Comparison of ENCODE assay signal across 38 cellular contexts in the genomic region with DNA sequence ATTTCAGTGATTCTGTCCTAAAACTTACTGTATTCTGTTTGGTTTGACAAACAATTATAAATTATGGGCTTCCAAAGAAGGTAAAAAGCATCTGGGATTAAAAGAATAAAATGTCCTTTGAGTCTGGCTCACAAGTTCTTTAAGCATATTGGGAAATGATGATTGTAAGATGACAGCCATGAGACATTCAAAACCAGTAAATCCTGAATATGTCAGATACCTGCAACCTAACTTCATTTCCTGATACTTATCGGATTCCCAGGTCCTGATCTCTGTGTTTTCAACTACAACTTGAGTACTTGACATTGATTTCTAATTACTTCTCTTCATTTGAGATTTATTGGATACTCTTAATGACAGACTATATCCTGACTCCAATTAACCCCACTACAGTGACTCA.
"Had no signal": no experiment of that assay in that cellular context is flagged by ENCODE, and none has a peak within 500 bp of the region (broad histone marks: within the 10 kb centered on the region; RNA-seq: fewer than 3 reads in every experiment).

No MANE protein-coding gene starts in this region.

- H3K4me3 ChIP-seq: adrenal gland, ascending aorta, body of pancreas, breast epithelium, cardiac muscle cell had no signal

- DNase-seq: activated effector memory CD4-positive, alpha-beta T cell treated with anti-CD3 and anti-CD28 coated beads, Interleukin-2, amount 50 U/mL, for 16 hours; activated effector memory CD4-positive, alpha-beta T cell treated with Interleukin-2 at 50 U/mL for 16 hours; activated gamma-delta T cell; activated gamma-delta T cell treated with Interleukin-2 at 50 U/mL for 16 hours; activated naive CD4-positive, alpha-beta T cell; activated naive CD4-positive, alpha-beta T cell treated with anti-CD3 and anti-CD28 coated beads for 36 hours; activated naive CD4-positive, alpha-beta T cell treated with anti-CD3 and anti-CD28 coated beads, Interleukin-2, amount 10 ng/mL, durations not matched to agents 7 days and 5 days; activated naive CD4-positive, alpha-beta T cell treated with anti-CD3 and anti-CD28 coated beads, Interleukin-2, amount 50 U/mL, for 16 hours; activated naive CD4-positive, alpha-beta T cell treated with Interleukin-2 at 50 U/mL for 16 hours; activated naive CD8-positive, alpha-beta T cell treated with anti-CD3 and anti-CD28 coated beads for 36 hours; activated naive CD8-positive, alpha-beta T cell treated with anti-CD3 and anti-CD28 coated beads, Interleukin-2, amount 10 ng/mL, durations not matched to agents 7 days and 5 days; activated naive CD8-positive, alpha-beta T cell treated with anti-CD3 and anti-CD28 coated beads, Interleukin-2, amount 50 U/mL, for 24 hours; activated T-cell treated with anti-CD3 and anti-CD28 coated beads, Interleukin-2, amount 50 U/mL, for 1 hour; activated T-cell treated with anti-CD3 and anti-CD28 coated beads, Interleukin-2, amount 50 U/mL, for 24 hours; activated T-cell treated with anti-CD3 and anti-CD28 coated beads, Interleukin-2, amount 50 U/mL, for 4 hours; activated T-cell treated with anti-CD3 and anti-CD28 coated beads, Interleukin-2, amount 50 U/mL, for 48 hours; activated T-cell treated with anti-CD3 and anti-CD28 coated beads, Interleukin-2, amount 50 U/mL, for 72 hours; adrenal gland; amniotic stem cell; amygdala; anterior cingulate cortex; aorta; body of pancreas; brain microvascular endothelial cell; caudate nucleus; central memory CD4-positive, alpha-beta T cell; cerebellar nuclear complex had no signal

- H3K4me3 Mint-ChIP-seq: activated naive CD4-positive, alpha-beta T cell treated with anti-CD3 and anti-CD28 coated beads for 36 hours; activated naive CD4-positive, alpha-beta T cell treated with anti-CD3 and anti-CD28 coated beads, Interleukin-2, amount 10 ng/mL, durations not matched to agents 7 days and 5 days; activated naive CD4-positive, alpha-beta T cell treated with anti-CD3 and anti-CD28 coated beads, Interleukin-2, amount 50 U/mL, for 24 hours; activated naive CD8-positive, alpha-beta T cell; activated naive CD8-positive, alpha-beta T cell treated with anti-CD3 and anti-CD28 coated beads for 36 hours; activated naive CD8-positive, alpha-beta T cell treated with anti-CD3 and anti-CD28 coated beads, Interleukin-2, amount 10 ng/mL, durations not matched to agents 7 days and 5 days; activated naive CD8-positive, alpha-beta T cell treated with anti-CD3 and anti-CD28 coated beads, Interleukin-2, amount 50 U/mL, for 24 hours; activated T-cell treated with anti-CD3 and anti-CD28 coated beads, Interleukin-2, amount 50 U/mL, for 24 hours; activated T-cell treated with anti-CD3 and anti-CD28 coated beads, Interleukin-2, amount 50 U/mL, for 4 hours; activated T-cell treated with anti-CD3 and anti-CD28 coated beads, Interleukin-2, amount 50 U/mL, for 72 hours; activated T-helper 1 cell treated with anti-CD3 and anti-CD28 coated beads, Interleukin-12 subunit alpha, Interleukin-12 subunit beta, Interleukin-2, Interleukin-4 antibody, amounts not matched to agents 30 ng/mL and 10 ng/mL and 1 ng/mL, durations not matched to agents 14 hours and 24 hours and 36 hours; activated T-helper 17 cell treated with anti-CD3 and anti-CD28 coated beads, Interleukin-2, amount 50 U/mL, for 72 hours; brain; central memory CD8-positive, alpha-beta T cell had no signal

- H3K27ac ChIP-seq: adrenal gland, ascending aorta, body of pancreas, brain microvascular endothelial cell, breast epithelium, cardiac muscle cell had no signal

- H3K36me3 Mint-ChIP-seq: activated naive CD4-positive, alpha-beta T cell treated with anti-CD3 and anti-CD28 coated beads, Interleukin-2, amount 10 ng/mL, durations not matched to agents 7 days and 5 days; activated naive CD4-positive, alpha-beta T cell treated with anti-CD3 and anti-CD28 coated beads, Interleukin-2, amount 50 U/mL, for 24 hours; activated naive CD8-positive, alpha-beta T cell; activated naive CD8-positive, alpha-beta T cell treated with anti-CD3 and anti-CD28 coated beads for 36 hours; activated naive CD8-positive, alpha-beta T cell treated with anti-CD3 and anti-CD28 coated beads, Interleukin-2, amount 10 ng/mL, durations not matched to agents 7 days and 5 days; brain had no signal

- ATAC-seq: activated naive CD4-positive, alpha-beta T cell treated with anti-CD3 and anti-CD28 coated beads, Interleukin-2, amount 50 U/mL, for 72 hours; activated naive CD8-positive, alpha-beta T cell treated with anti-CD3 and anti-CD28 coated beads, Interleukin-2, amount 50 U/mL, for 24 hours; activated T-cell treated with anti-CD3 and anti-CD28 coated beads, Interleukin-2, amount 50 U/mL, for 4 hours; activated T-cell treated with anti-CD3 and anti-CD28 coated beads, Interleukin-2, amount 50 U/mL, for 72 hours; activated T-helper 17 cell treated with anti-CD3 and anti-CD28 coated beads, Interleukin-2, amount 50 U/mL, for 72 hours; body of pancreas had no signal

- H3K9me3 Mint-ChIP-seq: central memory CD8-positive, alpha-beta T cell had no signal

- H3K27me3 Mint-ChIP-seq: activated naive CD4-positive, alpha-beta T cell treated with anti-CD3 and anti-CD28 coated beads, Interleukin-2, amount 10 ng/mL, durations not matched to agents 7 days and 5 days; activated naive CD4-positive, alpha-beta T cell treated with anti-CD3 and anti-CD28 coated beads, Interleukin-2, amount 50 U/mL, for 24 hours; activated naive CD8-positive, alpha-beta T cell; activated naive CD8-positive, alpha-beta T cell treated with anti-CD3 and anti-CD28 coated beads for 36 hours; activated naive CD8-positive, alpha-beta T cell treated with anti-CD3 and anti-CD28 coated beads, Interleukin-2, amount 10 ng/mL, durations not matched to agents 7 days and 5 days; activated naive CD8-positive, alpha-beta T cell treated with anti-CD3 and anti-CD28 coated beads, Interleukin-2, amount 50 U/mL, for 24 hours; activated T-cell treated with anti-CD3 and anti-CD28 coated beads, Interleukin-2, amount 50 U/mL, for 24 hours; activated T-helper 17 cell treated with anti-CD3 and anti-CD28 coated beads, Interleukin-2, amount 50 U/mL, for 72 hours; brain had no signal

- H3K27ac Mint-ChIP-seq: activated naive CD4-positive, alpha-beta T cell treated with anti-CD3 and anti-CD28 coated beads for 36 hours; activated naive CD4-positive, alpha-beta T cell treated with anti-CD3 and anti-CD28 coated beads, Interleukin-2, amount 10 ng/mL, durations not matched to agents 7 days and 5 days; activated naive CD4-positive, alpha-beta T cell treated with anti-CD3 and anti-CD28 coated beads, Interleukin-2, amount 50 U/mL, for 24 hours; activated naive CD4-positive, alpha-beta T cell treated with anti-CD3 and anti-CD28 coated beads, Interleukin-2, amount 50 U/mL, for 72 hours; activated naive CD8-positive, alpha-beta T cell; activated naive CD8-positive, alpha-beta T cell treated with anti-CD3 and anti-CD28 coated beads for 36 hours; activated naive CD8-positive, alpha-beta T cell treated with anti-CD3 and anti-CD28 coated beads, Interleukin-2, amount 10 ng/mL, durations not matched to agents 7 days and 5 days; activated naive CD8-positive, alpha-beta T cell treated with anti-CD3 and anti-CD28 coated beads, Interleukin-2, amount 50 U/mL, for 24 hours; activated T-cell treated with anti-CD3 and anti-CD28 coated beads, Interleukin-2, amount 50 U/mL, for 24 hours; activated T-cell treated with anti-CD3 and anti-CD28 coated beads, Interleukin-2, amount 50 U/mL, for 72 hours; activated T-helper 1 cell treated with anti-CD3 and anti-CD28 coated beads, Interleukin-12 subunit alpha, Interleukin-12 subunit beta, Interleukin-2, Interleukin-4 antibody, amounts not matched to agents 30 ng/mL and 10 ng/mL and 1 ng/mL, durations not matched to agents 14 hours and 24 hours and 36 hours; activated T-helper 17 cell treated with anti-CD3 and anti-CD28 coated beads, Interleukin-2, amount 50 U/mL, for 72 hours; activated T-helper 2 cell treated with anti-CD3 and anti-CD28 coated beads, Interferon-gamma antibody, Interleukin-2, Interleukin-4, amounts not matched to agents 10 μg/mL and 5 μg/mL and 100 μg/mL, durations not matched to agents 14 hours and 24 hours and 36 hours; brain had no signal

- H3K4me1 Mint-ChIP-seq: activated naive CD4-positive, alpha-beta T cell treated with anti-CD3 and anti-CD28 coated beads, Interleukin-2, amount 10 ng/mL, durations not matched to agents 7 days and 5 days; activated naive CD4-positive, alpha-beta T cell treated with anti-CD3 and anti-CD28 coated beads, Interleukin-2, amount 50 U/mL, for 24 hours; activated naive CD8-positive, alpha-beta T cell treated with anti-CD3 and anti-CD28 coated beads for 36 hours; activated naive CD8-positive, alpha-beta T cell treated with anti-CD3 and anti-CD28 coated beads, Interleukin-2, amount 10 ng/mL, durations not matched to agents 7 days and 5 days; activated naive CD8-positive, alpha-beta T cell treated with anti-CD3 and anti-CD28 coated beads, Interleukin-2, amount 50 U/mL, for 24 hours; activated T-helper 17 cell treated with anti-CD3 and anti-CD28 coated beads, Interleukin-2, amount 50 U/mL, for 72 hours; brain had no signal
